29 cellular contexts compared by ENCODE assay signal in genomic region chr16:19379838-19380237, GRCh38. TPM values are rescaled to one million over a fixed set of nuclear protein-coding genes. Genes with fewer than 3 reads are reported as not detected.
DNase-seq lines count a peak whose midpoint lies in the region; TF ChIP-seq lines count a peak whose summit lies in the region.
"Had no signal": no experiment of that assay in that cellular context is flagged by ENCODE, and none has a peak within 500 bp of the region (broad histone marks: within the 10 kb centered on the region; RNA-seq: fewer than 3 reads in every experiment).

No MANE protein-coding gene starts in this region.

- no peaks in the 10 kb centered on the region for H3K9me3 Mint-ChIP-seq in activated CD4-positive, alpha-beta T cell treated with anti-CD3 and anti-CD28 coated beads, Interleukin-2, amount 10 ng/mL, durations not matched to agents 7 days and 5 days
- no peaks in the 10 kb centered on the region for H3K9me3 Mint-ChIP-seq in progenitor cell of endocrine pancreas (ENCODE audit: low read depth)
- H3K9me3 Mint-ChIP-seq in CD8-positive, alpha-beta memory T cell, result no peaks in the 10 kb centered on the region
- H3K9me3 Mint-ChIP-seq: activated T-cell treated with anti-CD3 and anti-CD28 coated beads, Interleukin-2, amount 50 U/mL, for 4 hours; central memory CD8-positive, alpha-beta T cell; effector memory CD8-positive, alpha-beta T cell had no signal

- TF ChIP-seq CTCF in MM.1S (IDR thresholded peaks at IDR 0.05; ENCODE audit: low read length) (no peak), VCaP (conservative IDR thresholded peaks at IDR 0.05) (no peak), progenitor cell of endocrine pancreas (IDR thresholded peaks at IDR 0.05; ENCODE audit: unreplicated experiment) (no peak)

- no peaks in the 10 kb centered on the region for H3K9me2 ChIP-seq in MM.1S (replicated peaks; ENCODE audit: insufficient read depth, low read length)

- peaks cover 61% of the 10 kb centered on the region for H3K4me1 ChIP-seq in MM.1S (ENCODE audit: low read length)
- no peaks in the 10 kb centered on the region for H3K4me1 ChIP-seq in CD8-positive, alpha-beta memory T cell (ENCODE audit: insufficient read depth, low read length)
- H3K4me1 ChIP-seq: BE2C, HAP-1, right atrium auricular region, testis had no signal

- peaks cover 52% of the 10 kb centered on the region for H3F3A ChIP-seq in MM.1S (ENCODE audit: insufficient read depth, low read length)

- no peaks in the 10 kb centered on the region for H4K20me1 ChIP-seq in MM.1S (ENCODE audit: insufficient read depth, low read length)

- H3K9me3 ChIP-seq in MM.1S (replicated peaks; ENCODE audit: insufficient read depth, low read length), result no peaks in the 10 kb centered on the region
- no peaks in the 10 kb centered on the region for H3K9me3 ChIP-seq in CD8-positive, alpha-beta memory T cell (ENCODE audit: low read length)
- H3K9me3 ChIP-seq: BE2C, body of pancreas, HAP-1, ovary, right atrium auricular region, testis had no signal

- DNase-seq in activated CD4-positive, alpha-beta T cell treated with anti-CD3 and anti-CD28 coated beads, Interleukin-2, amount 10 ng/mL, durations not matched to agents 7 days and 5 days, result no peak
- DNase-seq in activated CD4-positive, alpha-beta T cell treated with anti-CD3 and anti-CD28 coated beads, Interleukin-2, amount 50 U/mL, for 48 hours, result no peak
- DNase-seq in MM.1S, result no peak
- DNase-seq in progenitor cell of endocrine pancreas (ENCODE audit: low spot score, unreplicated experiment), result no peak
- DNase-seq in GF-D8 (lab: John Stamatoyannopoulos, UW), result no peak
- no peak for DNase-seq in CD8-positive, alpha-beta memory T cell
- DNase-seq: activated gamma-delta T cell treated with Interleukin-2 at 50 U/mL for 16 hours; activated T-cell treated with anti-CD3 and anti-CD28 coated beads, Interleukin-2, amount 50 U/mL, for 4 hours; BE2C; body of pancreas; effector memory CD8-positive, alpha-beta T cell; hypothalamus; mesendoderm; NCI-H1105; NCI-H1930; NCI-H526; ovary; SHP77 treated with DMSO at 0.1 percent for 48 hours; stimulated activated CD4-positive, alpha-beta T cell treated with anti-CD3 and anti-CD28 coated beads, Interleukin-1b, Interleukin-23, amount 100 ng/mL, for 48 hours; stimulated activated naive CD4-positive, alpha-beta T cell treated with Interleukin-2 at 50 U/mL for 16 hours; SW 1271; testis had no signal

- peak overlapping the region; percentile 83 for H3K27ac Mint-ChIP-seq in activated CD4-positive, alpha-beta T cell treated with anti-CD3 and anti-CD28 coated beads, Interleukin-2, amount 10 ng/mL, durations not matched to agents 7 days and 5 days
- peak overlapping the region; percentile 67 for H3K27ac Mint-ChIP-seq in progenitor cell of endocrine pancreas
- peak overlapping the region in 3 of 8 donors; percentile 3 to 56 (median 33) for H3K27ac Mint-ChIP-seq in CD8-positive, alpha-beta memory T cell

- H3K36me3 Mint-ChIP-seq in activated CD4-positive, alpha-beta T cell treated with anti-CD3 and anti-CD28 coated beads, Interleukin-2, amount 10 ng/mL, durations not matched to agents 7 days and 5 days (ENCODE audit: low read depth), result no peaks in the 10 kb centered on the region
- no peaks in the 10 kb centered on the region for H3K36me3 Mint-ChIP-seq in progenitor cell of endocrine pancreas (ENCODE audit: insufficient read depth)
- H3K36me3 Mint-ChIP-seq in CD8-positive, alpha-beta memory T cell, result no peaks in the 10 kb centered on the region

- no peak overlapping the region for H3K4me3 Mint-ChIP-seq in activated CD4-positive, alpha-beta T cell treated with anti-CD3 and anti-CD28 coated beads, Interleukin-2, amount 10 ng/mL, durations not matched to agents 7 days and 5 days
- no peak overlapping the region for H3K4me3 Mint-ChIP-seq in progenitor cell of endocrine pancreas (ENCODE audit: low read depth)
- H3K4me3 Mint-ChIP-seq in CD8-positive, alpha-beta memory T cell, result no peak overlapping the region
- H3K4me3 Mint-ChIP-seq: activated T-cell treated with anti-CD3 and anti-CD28 coated beads, Interleukin-2, amount 50 U/mL, for 4 hours; central memory CD8-positive, alpha-beta T cell; effector memory CD8-positive, alpha-beta T cell had no signal

- peak overlapping the region; percentile 44 for H3K4me2 ChIP-seq in MM.1S (ENCODE audit: low read depth, low read length)
- H3K4me2 ChIP-seq: smooth muscle cell had no signal

- H3K27me3 ChIP-seq in MM.1S (replicated peaks; ENCODE audit: insufficient read depth, low read length), result no peaks in the 10 kb centered on the region
- no peaks in the 10 kb centered on the region for H3K27me3 ChIP-seq in CD8-positive, alpha-beta memory T cell (ENCODE audit: insufficient read depth, low read length, poor library complexity, severe bottlenecking)
- H3K27me3 ChIP-seq: body of pancreas, ovary, right atrium auricular region, testis had no signal

- H3K27ac ChIP-seq in MM.1S (ENCODE audit: low read length) (peak overlapping the region; percentile 96), VCaP (peak overlapping the region; percentile 71)
- H3K27ac ChIP-seq in CD8-positive, alpha-beta memory T cell (ENCODE audit: low read depth, low read length), result no peak overlapping the region
- H3K27ac ChIP-seq: body of pancreas, ovary, right atrium auricular region, testis had no signal

- peaks cover 38% of the 10 kb centered on the region for H3K4me1 Mint-ChIP-seq in activated CD4-positive, alpha-beta T cell treated with anti-CD3 and anti-CD28 coated beads, Interleukin-2, amount 10 ng/mL, durations not matched to agents 7 days and 5 days
- H3K4me1 Mint-ChIP-seq in progenitor cell of endocrine pancreas (ENCODE audit: low read depth), result peaks cover 17% of the 10 kb centered on the region
- peaks cover 0 to 18% (median 8%) of the 10 kb centered on the region in 3 donors for H3K4me1 Mint-ChIP-seq in CD8-positive, alpha-beta memory T cell
- H3K4me1 Mint-ChIP-seq: central memory CD8-positive, alpha-beta T cell had no signal

- POLR2A ChIA-PET in activated CD4-positive, alpha-beta T cell treated with anti-CD3 and anti-CD28 coated beads, Interleukin-2, amount 10 ng/mL, durations not matched to agents 7 days and 5 days (lab: Charles Lee), result no interaction called here
- POLR2A ChIA-PET in CD8-positive, alpha-beta memory T cell (lab: Charles Lee), result no interaction called here

- no peaks in the 10 kb centered on the region for H3K79me2 ChIP-seq in MM.1S (ENCODE audit: low read length)

- H3K9ac ChIP-seq in MM.1S (ENCODE audit: low read length), result peak overlapping the region; percentile 38

- H3K4me3 ChIP-seq in MM.1S (ENCODE audit: low read length), result peak overlapping the region; percentile 23
- no peak overlapping the region for H3K4me3 ChIP-seq in CD8-positive, alpha-beta memory T cell (ENCODE audit: low read length)
- H3K4me3 ChIP-seq: body of pancreas, HAP-1, K562, ovary, right atrium auricular region, smooth muscle cell, testis had no signal

- peaks cover 25% of the 10 kb centered on the region for H3K27me3 Mint-ChIP-seq in activated CD4-positive, alpha-beta T cell treated with anti-CD3 and anti-CD28 coated beads, Interleukin-2, amount 10 ng/mL, durations not matched to agents 7 days and 5 days
- H3K27me3 Mint-ChIP-seq in progenitor cell of endocrine pancreas, result peaks cover 3% of the 10 kb centered on the region
- H3K27me3 Mint-ChIP-seq in CD8-positive, alpha-beta memory T cell, result peaks cover 10 to 18% of the 10 kb centered on the region in 2 donors

- peak overlapping the region; percentile 9 for H2AFZ ChIP-seq in MM.1S (ENCODE audit: low read length)

- H3K36me3 ChIP-seq in MM.1S (replicated peaks; ENCODE audit: insufficient read depth, low read length), result no peaks in the 10 kb centered on the region
- no peaks in the 10 kb centered on the region for H3K36me3 ChIP-seq in CD8-positive, alpha-beta memory T cell (ENCODE audit: insufficient read depth, low read length)
- H3K36me3 ChIP-seq: BE2C, HAP-1, ovary, right atrium auricular region had no signal

- CTCF ChIA-PET in activated CD4-positive, alpha-beta T cell treated with anti-CD3 and anti-CD28 coated beads, Interleukin-2, amount 10 ng/mL, durations not matched to agents 7 days and 5 days (lab: Charles Lee), result interaction anchor here (1.0 kb wide), 1 partner anchor 63 kb away, joined by 3 read pairs; no protein-coding TSS in a partner anchor
- CTCF ChIA-PET in CD8-positive, alpha-beta memory T cell (lab: Charles Lee), result no interaction called here

RNA-seq across cellular contexts. Expression of gene TMC5, which starts 37.8 kb away (rescaled TPM):
- not detected for total RNA-seq in activated CD4-positive, alpha-beta T cell treated with anti-CD3 and anti-CD28 coated beads, Interleukin-2, amount 10 ng/mL, durations not matched to agents 7 days and 5 days
- total RNA-seq in progenitor cell of endocrine pancreas, result 9.9 and 10.9 TPM in 2 replicates
- total RNA-seq in CD8-positive, alpha-beta memory T cell, result not detected
- polyA plus RNA-seq in CD8-positive, alpha-beta memory T cell, result not detected
- polyA plus RNA-seq: neural cell, smooth muscle cell had no signal
